10 cellular contexts compared by ENCODE assay signal in the genomic region with DNA sequence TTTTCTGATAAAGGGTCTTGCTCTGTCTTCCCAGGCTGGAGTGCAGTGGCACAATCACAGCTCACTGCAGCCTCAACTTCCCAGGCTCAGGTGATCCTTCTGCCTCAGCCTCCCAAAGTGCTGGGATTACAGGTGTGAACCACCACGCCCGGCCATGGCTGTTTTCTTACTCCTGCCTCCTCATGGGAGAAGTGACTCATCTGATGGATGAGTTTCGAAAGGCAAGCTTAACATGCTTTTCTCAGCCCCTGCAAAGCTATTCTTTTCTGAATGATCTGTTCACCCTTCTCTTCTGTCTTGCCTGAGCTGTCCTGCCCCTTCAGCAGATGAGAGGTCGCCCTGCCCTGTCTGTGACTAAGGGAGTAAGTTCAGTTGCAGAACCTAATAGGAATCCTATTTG. TPM values are rescaled to one million over a fixed set of nuclear protein-coding genes. Genes with fewer than 3 reads are reported as not detected.
A peak's percentile ranks its signal among the peaks of the same experiment; 100 is the strongest.
DNase-seq lines count a peak whose midpoint lies in the region; ATAC-seq, FAIRE-seq and TF ChIP-seq lines count a peak whose summit lies in the region.
"Had no signal": no experiment of that assay in that cellular context is flagged by ENCODE, and none has a peak within 500 bp of the region (broad histone marks: within the 10 kb centered on the region; RNA-seq: fewer than 3 reads in every experiment).

No MANE protein-coding gene starts in this region.

- no peaks in the 10 kb centered on the region for H3K36me3 Mint-ChIP-seq in CD4-positive, alpha-beta T cell (ENCODE audit: low read depth)
- no peaks in the 10 kb centered on the region for H3K36me3 Mint-ChIP-seq in stimulated activated naive B cell treated with anti-CD40 and anti-IgM and Interleukin-4, amounts not matched to agents 10 μg/mL and 1 μg/mL and 100 μg/mL, for 72 hours

- POLR2A ChIA-PET in CD4-positive, alpha-beta T cell (lab: Charles Lee): interaction anchor here (1.1 to 4.1 kb wide), 3 partner anchors 26 to 60 kb away, joined by 3 to 22 read pairs (median 3); no protein-coding TSS in a partner anchor
- POLR2A ChIA-PET in K562 (lab: Yijun Ruan, JAX): interaction anchor here (1.2 kb wide), 1 partner anchor 30 kb away, joined by 3 read pairs; no protein-coding TSS in a partner anchor

- TF ChIP-seq POLR2A in K562 (conservative IDR thresholded peaks at IDR 0.05): no peak
- TF ChIP-seq POLR2A in GM12891 (IDR thresholded peaks at IDR 0.05; ENCODE audit: low read depth, low read length): no peak

- TF ChIP-seq RAD21 in K562 (CRISPR knock-in tag; conservative IDR thresholded peaks at IDR 0.05 in 1 of 2, IDR thresholded peaks at IDR 0.05 in 1 of 2): no peak

- H3K9me3 ChIP-seq in CD4-positive, alpha-beta T cell (ENCODE audit: control insufficient read depth, low read length): no peaks in the 10 kb centered on the region
- no peaks in the 10 kb centered on the region for H3K9me3 ChIP-seq in HUES48 (ENCODE audit: control insufficient read depth, insufficient read depth, low read length)
- H3K9me3 ChIP-seq in K562 (replicated peaks; ENCODE audit: control insufficient read depth, insufficient read depth, low read depth, low read length): no peaks in the 10 kb centered on the region
- H3K9me3 ChIP-seq in mesenchymal stem cell (ENCODE audit: control insufficient read depth, low read length): no peaks in the 10 kb centered on the region
- H3K9me3 ChIP-seq: vagina had no signal

- intact Hi-C loops in CD4-positive, alpha-beta T cell (cut with DNase I, micrococcal nuclease): loop anchor here in 1 of 2 experiments (5.0 kb wide), 1 partner anchor 136 kb away; a partner anchor contains a TSS
- intact Hi-C loops in K562 (cut with micrococcal nuclease): no loop called here

- no peak overlapping the region for H3K27ac ChIP-seq in CD4-positive, alpha-beta T cell (ENCODE audit: low read depth, low read length)
- H3K27ac ChIP-seq in HUES48 (ENCODE audit: low read depth, low read length) (peak overlapping the region; percentile 20), K562 (ENCODE audit: extremely low read depth, low read depth, low read length) (no peak overlapping the region), mesenchymal stem cell (ENCODE audit: low read length, poor library complexity, severe bottlenecking) (no peak overlapping the region)
- H3K27ac ChIP-seq: vagina had no signal

- no peak for TF ChIP-seq EP300 in K562 (IDR thresholded peaks at IDR 0.05; ENCODE audit: low read length)

- H3K23ac ChIP-seq in mesenchymal stem cell (ENCODE audit: low read length in 2 of 2): no peak overlapping the region

- no peak overlapping the region for H2BK12ac ChIP-seq in mesenchymal stem cell (ENCODE audit: low read length in 2 of 2)

- H3K36me3 ChIP-seq in HUES48 (ENCODE audit: control insufficient read depth, insufficient read depth, low read length) (no peaks in the 10 kb centered on the region), K562 (ENCODE audit: control insufficient read depth, insufficient read depth, low read length) (no peaks in the 10 kb centered on the region), mesenchymal stem cell (ENCODE audit: control insufficient read depth in 1 of 2, insufficient read depth in 2 of 2, low read depth in 1 of 2, low read length in 2 of 2) (peaks cover 0 to 36% of the 10 kb centered on the region in 2 experiments)
- H3K36me3 ChIP-seq: vagina had no signal

- peaks cover 7% of the 10 kb centered on the region; the same call in 1 of the 2 replicates for H3K4me1 ChIP-seq in HUES48 (ENCODE audit: control insufficient read depth, insufficient read depth, low read length)
- H3K4me1 ChIP-seq in K562 (replicated peaks in 1 of 2; ENCODE audit: control insufficient read depth in 2 of 2, insufficient read depth in 2 of 2, low read length in 2 of 2): peaks cover 0 to 10% of the 10 kb centered on the region in 2 experiments; a peak in 2 of 5 replicates
- H3K4me1 ChIP-seq in mesenchymal stem cell (ENCODE audit: control insufficient read depth, insufficient read depth, low read depth, low read length): peaks cover 13% of the 10 kb centered on the region

- in situ Hi-C loops in K562 (cut with MboI): no loop called here

- peaks cover 2% of the 10 kb centered on the region for H3K9me1 ChIP-seq in K562 (ENCODE audit: control insufficient read depth, insufficient read depth, low read length)

- ATAC-seq in CD4-positive, alpha-beta T cell (ENCODE audit: poor library complexity): no peak
- ATAC-seq in K562 (no peak), HG03571 (IDR thresholded peaks at IDR 0.05; ENCODE audit: unreplicated experiment) (no peak)
- no peak for ATAC-seq in stimulated activated naive B cell treated with anti-CD40 and anti-IgM and Interleukin-4, amounts not matched to agents 10 μg/mL and 1 μg/mL and 100 μg/mL, for 72 hours (replicated peaks)

- FAIRE-seq in K562 (lab: Jason Lieb, UNC): peak; percentile 29
- no peak for FAIRE-seq in GM12891 (lab: Jason Lieb, UNC)
- FAIRE-seq: H1 had no signal

- no peak overlapping the region for H4K8ac ChIP-seq in mesenchymal stem cell (ENCODE audit: low read length)

- no peak overlapping the region for H2BK120ac ChIP-seq in mesenchymal stem cell (ENCODE audit: low read depth, low read length)

- no peak overlapping the region for H3K4ac ChIP-seq in mesenchymal stem cell (ENCODE audit: low read depth in 1 of 2, low read length in 2 of 2)

- no peak overlapping the region for H2AK5ac ChIP-seq in mesenchymal stem cell (ENCODE audit: low read length, severe bottlenecking)

- no TSS peak for BruUV-seq in K562 (replicated peaks; lab: Mats Ljungman, UMichigan)

- no peak overlapping the region for H2AFZ ChIP-seq in K562 (ENCODE audit: low read depth, low read length)
- no peak overlapping the region for H2AFZ ChIP-seq in mesenchymal stem cell (ENCODE audit: low read depth, low read length)

- no peaks in the 10 kb centered on the region for H3K9me3 Mint-ChIP-seq in CD4-positive, alpha-beta T cell
- no peaks in the 10 kb centered on the region for H3K9me3 Mint-ChIP-seq in stimulated activated naive B cell treated with anti-CD40 and anti-IgM and Interleukin-4, amounts not matched to agents 10 μg/mL and 1 μg/mL and 100 μg/mL, for 72 hours

- no peaks in the 10 kb centered on the region for H3K79me1 ChIP-seq in mesenchymal stem cell (replicated peaks; ENCODE audit: low read length, poor library complexity, severe bottlenecking)

- H3K79me2 ChIP-seq in K562 (ENCODE audit: control insufficient read depth, insufficient read depth, low read length): no peaks in the 10 kb centered on the region

- H3K14ac ChIP-seq in mesenchymal stem cell (ENCODE audit: low read length in 2 of 2): no peak overlapping the region

- H3K4me1 Mint-ChIP-seq in CD4-positive, alpha-beta T cell (ENCODE audit: low read depth): peaks cover 11% of the 10 kb centered on the region
- H3K4me1 Mint-ChIP-seq in stimulated activated naive B cell treated with anti-CD40 and anti-IgM and Interleukin-4, amounts not matched to agents 10 μg/mL and 1 μg/mL and 100 μg/mL, for 72 hours: peaks cover 6 to 19% of the 10 kb centered on the region in 2 donors

- TF ChIP-seq CTCF in CD4-positive, alpha-beta T cell (IDR thresholded peaks at IDR 0.05): no peak
- no peak for TF ChIP-seq CTCF in K562 (IDR thresholded peaks at IDR 0.05 in 2 of 3, conservative IDR thresholded peaks at IDR 0.05 in 1 of 3; ENCODE audit: insufficient read depth in 2 of 3, low read depth in 1 of 3, low read length in 3 of 3)

- H2BK15ac ChIP-seq in mesenchymal stem cell (ENCODE audit: low read depth, poor library complexity, severe bottlenecking): no peak overlapping the region

- no peak overlapping the region for H2BK5ac ChIP-seq in mesenchymal stem cell (ENCODE audit: low read depth, low read length, poor library complexity, severe bottlenecking)

- CTCF ChIA-PET in CD4-positive, alpha-beta T cell (lab: Charles Lee): interaction anchor here (0.9 to 2.1 kb wide), 4 partner anchors 38 to 81 kb away, joined by 3 to 7 read pairs (median 5); no protein-coding TSS in a partner anchor
- CTCF ChIA-PET in K562 (lab: Yijun Ruan, JAX; ENCODE audit: low intra/inter-chr PET ratio): no interaction called here

- 0% methylated on average over 4 of the region's 4 CpGs for WGBS in K562 (ENCODE audit: insufficient coverage, low coverage, missing lambda C conversion rate)
- WGBS in mesenchymal stem cell: 47% methylated on average over 3 of the region's 4 CpGs

- no peak overlapping the region for H4K91ac ChIP-seq in mesenchymal stem cell (ENCODE audit: low read length)

- H4K20me1 ChIP-seq in K562 (replicated peaks; ENCODE audit: control insufficient read depth, insufficient read depth, low read length): no peaks in the 10 kb centered on the region

- H3K27me3 Mint-ChIP-seq in CD4-positive, alpha-beta T cell: peaks cover 54% of the 10 kb centered on the region
- peaks cover 48 to 49% of the 10 kb centered on the region in 2 donors for H3K27me3 Mint-ChIP-seq in stimulated activated naive B cell treated with anti-CD40 and anti-IgM and Interleukin-4, amounts not matched to agents 10 μg/mL and 1 μg/mL and 100 μg/mL, for 72 hours

- no peak overlapping the region for H3K4me3 ChIP-seq in HUES48 (ENCODE audit: low read depth, low read length)
- no peak overlapping the region for H3K4me3 ChIP-seq in K562
- no peak overlapping the region for H3K4me3 ChIP-seq in mesenchymal stem cell (ENCODE audit: insufficient read depth in 1 of 2, low read depth in 1 of 2, low read length in 2 of 2)

- H3K4me3 Mint-ChIP-seq in CD4-positive, alpha-beta T cell: peak overlapping the region; percentile 77
- H3K4me3 Mint-ChIP-seq in stimulated activated naive B cell treated with anti-CD40 and anti-IgM and Interleukin-4, amounts not matched to agents 10 μg/mL and 1 μg/mL and 100 μg/mL, for 72 hours: no peak overlapping the region

- no peak overlapping the region for H3K27ac Mint-ChIP-seq in CD4-positive, alpha-beta T cell
- H3K27ac Mint-ChIP-seq in stimulated activated naive B cell treated with anti-CD40 and anti-IgM and Interleukin-4, amounts not matched to agents 10 μg/mL and 1 μg/mL and 100 μg/mL, for 72 hours: no peak overlapping the region

- H3K4me2 ChIP-seq in K562 (ENCODE audit: insufficient read depth, low read length): no peak overlapping the region
- no peak overlapping the region for H3K4me2 ChIP-seq in mesenchymal stem cell (ENCODE audit: low read length, poor library complexity, severe bottlenecking)

- no peak overlapping the region for H3K18ac ChIP-seq in mesenchymal stem cell (ENCODE audit: low read depth in 1 of 2, low read length in 2 of 2)

- DNase-seq in CD4-positive, alpha-beta T cell: no peak
- DNase-seq in K562 (ENCODE audit: extremely low read depth in 1 of 4, low spot score in 3 of 4) (no peak), mesenchymal stem cell (peak; percentile 67), OCI-M2 (lab: John Stamatoyannopoulos, UW; ENCODE audit: unreplicated experiment) (no peak), GM12891 (ENCODE audit: insufficient read length, low spot score) (no peak)
- DNase-seq in stimulated activated naive B cell treated with anti-CD40 and anti-IgM and Interleukin-4, amounts not matched to agents 10 μg/mL and 1 μg/mL and 100 μg/mL, for 72 hours: no peak

- H3K9ac ChIP-seq in HUES48 (ENCODE audit: low read depth, low read length) (no peak overlapping the region), K562 (ENCODE audit: insufficient read depth in 1 of 2, low read depth in 2 of 2, low read length in 2 of 2) (no peak overlapping the region), mesenchymal stem cell (ENCODE audit: low read length) (no peak overlapping the region)

- H3K27me3 ChIP-seq in CD4-positive, alpha-beta T cell (ENCODE audit: control insufficient read depth, insufficient read depth, low read length): peaks cover 38% of the 10 kb centered on the region
- H3K27me3 ChIP-seq in HUES48 (ENCODE audit: control insufficient read depth, insufficient read depth, low read length) (peaks cover 44% of the 10 kb centered on the region), K562 (ENCODE audit: control insufficient read depth in 2 of 2, insufficient read depth in 2 of 2, low read length in 2 of 2) (peaks cover 18 to 26% of the 10 kb centered on the region in 2 experiments; a peak in 4 of 5 replicates), mesenchymal stem cell (ENCODE audit: control insufficient read depth in 1 of 2, insufficient read depth in 1 of 2, low read length in 2 of 2) (peaks cover 0 to 43% of the 10 kb centered on the region in 2 experiments)
- H3K27me3 ChIP-seq: vagina had no signal

RNA-seq across cellular contexts. Expression of a gene that starts 0.9 kb away (rescaled TPM):
- total RNA-seq in CD4-positive, alpha-beta T cell: under 1 TPM in 1 of 2 experiments, not detected in 1; 0.03 TPM
- total RNA-seq in K562 (2011; cell fraction: chromatin; rRNA removed; ENCODE audit: low replicate concordance): not detected in 2 replicates
- not detected in 2 replicates for total RNA-seq in K562 (2011; cell fraction: nucleolus; rRNA removed)
- not detected in 2 replicates for total RNA-seq in K562 (2011; cell fraction: nucleoplasm; rRNA removed)
- not detected in 2 replicates for total RNA-seq in K562 (2014; rRNA removed)
- not detected in 2 replicates for total RNA-seq in K562 (2014; rRNA removed; fragmentation: Illumina TruSeq; extraction: Trizol)
- not detected in 2 replicates for total RNA-seq in K562 (2015; rRNA removed; fragmentation: Illumina TruSeq; extraction: Trizol)
- total RNA-seq in K562 (2021): not detected in 2 replicates
- not detected in 2 replicates for polyA plus RNA-seq in K562 (2011; rRNA removed)
- polyA plus RNA-seq in K562 (2011; cell fraction: cytosol; rRNA removed): not detected in 2 replicates
- polyA plus RNA-seq in K562 (2011; cell fraction: nucleus; rRNA removed): not detected in 2 replicates
- not detected in 2 replicates for polyA plus RNA-seq in K562 (2012)
- not detected in 2 replicates for polyA plus RNA-seq in K562 (2014; fragmentation: Illumina TruSeq; extraction: Trizol)
- not detected for polyA plus RNA-seq in K562 (2014; fragmentation: Nextera tagmentation; extraction: Ambion mirVana)
- polyA plus RNA-seq in K562 (2014; rRNA removed): not detected in 2 replicates
- not detected in 2 replicates for polyA minus RNA-seq in K562 (2011; rRNA and poly(A)+ RNA removed)
- not detected in 2 replicates for polyA minus RNA-seq in K562 (2011; cell fraction: cytosol; rRNA and poly(A)+ RNA removed)
- 0.13 TPM in 1 of 2 replicates, not detected in the other for polyA minus RNA-seq in K562 (2011; cell fraction: nucleus; rRNA and poly(A)+ RNA removed)
- polyA plus RNA-seq in mesenchymal stem cell (2013, experiment 1 of 2): not detected
- polyA plus RNA-seq in mesenchymal stem cell (2013, experiment 2 of 2): not detected
- not detected for polyA plus RNA-seq in GM12891 (2012; ENCODE audit: low read depth, missing spikeins)
